In the genomic region with DNA sequence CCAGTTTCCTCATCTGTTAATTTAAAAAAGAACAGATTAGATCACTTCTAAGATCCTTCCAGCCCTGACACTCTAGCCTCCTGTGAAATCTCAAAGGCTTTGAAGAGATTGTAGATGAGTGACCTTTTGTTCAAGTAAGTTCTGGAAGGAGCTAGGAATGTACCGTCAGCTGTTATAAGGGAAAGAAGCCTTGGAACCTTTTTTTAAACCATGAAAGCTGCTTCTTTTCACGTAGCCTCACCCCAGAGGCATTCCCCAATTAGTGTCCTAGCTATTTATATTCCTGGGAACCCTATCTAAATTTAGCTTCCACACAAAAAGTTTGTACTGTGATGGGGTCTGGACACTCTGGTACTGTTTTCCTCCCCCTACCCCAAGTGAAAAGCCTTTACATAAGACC, we compare ENCODE assay signal across 24 cellular contexts. TPM values are rescaled to one million over a fixed set of nuclear protein-coding genes. Genes with fewer than 3 reads are reported as not detected.
DNase-seq lines count a peak whose midpoint lies in the region; ATAC-seq and TF ChIP-seq lines count a peak whose summit lies in the region.
"Had no signal": no experiment of that assay in that cellular context is flagged by ENCODE, and none has a peak within 500 bp of the region (broad histone marks: within the 10 kb centered on the region; RNA-seq: fewer than 3 reads in every experiment).

No MANE protein-coding gene starts in this region.

- no peak for DNase-seq in left ventricle myocardium inferior
- no peak for DNase-seq in right atrium auricular region (ENCODE audit: low spot score)
- DNase-seq in psoas muscle = no peak
- no peak for DNase-seq in tibial nerve (ENCODE audit: low spot score in 2 of 2)
- DNase-seq in cerebellar nuclear complex (lab: John Stamatoyannopoulos, UW) = no peak
- DNase-seq in NCI-H1436 treated with DMSO at 0.1 percent for 48 hours (lab: John Stamatoyannopoulos, UW) = no peak
- DNase-seq in stimulated activated CD4-positive, alpha-beta T cell treated with anti-CD3 and anti-CD28 coated beads, Interleukin-12 subunit alpha, Interleukin-12 subunit beta, amount 100 ng/mL, for 4 hours = no peak
- DNase-seq: AML-193; C1 segment of cervical spinal cord; CD8-positive, alpha-beta T cell; Karpas-422; NCI-H1694 treated with DMSO at 0.1 percent for 48 hours; NCI-H2081 treated with DMSO at 0.1 percent for 48 hours; NCI-H2171 treated with DMSO at 0.1 percent for 48 hours; NCI-H446; NCI-H526 treated with DMSO at 0.1 percent for 48 hours; OCI-M1 had no signal

- H3K27me3 ChIP-seq in left ventricle myocardium inferior (ENCODE audit: low read depth) = peaks cover 9% of the 10 kb centered on the region
- H3K27me3 ChIP-seq in right atrium auricular region = no peaks in the 10 kb centered on the region
- no peaks in the 10 kb centered on the region for H3K27me3 ChIP-seq in psoas muscle (ENCODE audit: insufficient read depth in 3 of 3, low read length in 2 of 3)
- H3K27me3 ChIP-seq in tibial nerve = no peaks in the 10 kb centered on the region

- TF ChIP-seq CTCF in left ventricle myocardium inferior (IDR thresholded peaks at IDR 0.05; ENCODE audit: borderline replicate concordance) (no peak), right atrium auricular region (IDR thresholded peaks at IDR 0.05) (no peak), psoas muscle (IDR thresholded peaks at IDR 0.05) (no peak), tibial nerve (IDR thresholded peaks at IDR 0.05) (no peak)

- TF ChIP-seq POLR2A in tibial nerve (IDR thresholded peaks at IDR 0.05) = no peak

- H3K4me3 ChIP-seq in left ventricle myocardium inferior (no peak overlapping the region), right atrium auricular region (no peak overlapping the region), mesodermal cell (ENCODE audit: extremely low read depth, insufficient read depth, low read length, poor library complexity, severe bottlenecking) (no peak overlapping the region), psoas muscle (no peak overlapping the region), tibial nerve (no peak overlapping the region)

- H3K36me3 ChIP-seq in left ventricle myocardium inferior (no peaks in the 10 kb centered on the region), right atrium auricular region (no peaks in the 10 kb centered on the region), mesodermal cell (ENCODE audit: control insufficient read depth, insufficient read depth, low read length) (no peaks in the 10 kb centered on the region), psoas muscle (ENCODE audit: insufficient read depth in 1 of 2, low read depth in 1 of 2) (no peaks in the 10 kb centered on the region), tibial nerve (no peaks in the 10 kb centered on the region)

- peak; percentile 28 to 48 for TF ChIP-seq EP300 in tibial nerve (IDR thresholded peaks at IDR 0.05)

- H3K4me1 ChIP-seq in left ventricle myocardium inferior (peaks cover 5% of the 10 kb centered on the region), right atrium auricular region (peaks cover 0 to 8% of the 10 kb centered on the region in 2 donors), mesodermal cell (ENCODE audit: control insufficient read depth, insufficient read depth, low read length, poor library complexity, severe bottlenecking) (no peaks in the 10 kb centered on the region), psoas muscle (peaks cover 35% of the 10 kb centered on the region), tibial nerve (peaks cover 0 to 9% (median 0%) of the 10 kb centered on the region in 4 donors)

- 69% methylated on average over 2 of the region's 2 CpGs; no CpG with 5 or more reads in 1 of the 2 experiments for WGBS in mesodermal cell (ENCODE audit: insufficient coverage in 2 of 2), 2 experiments
- 0 to 8% (median 3%) methylated on average over 2 of the region's 2 CpGs for WGBS in psoas muscle, 3 donors
- WGBS in tibial nerve, 2 donors = 11 to 26% methylated on average over 2 of the region's 2 CpGs

- H3K9me3 ChIP-seq in left ventricle myocardium inferior (replicated peaks) (no peaks in the 10 kb centered on the region), right atrium auricular region (no peaks in the 10 kb centered on the region), mesodermal cell (ENCODE audit: control insufficient read depth, low read length) (no peaks in the 10 kb centered on the region), psoas muscle (no peaks in the 10 kb centered on the region), tibial nerve (no peaks in the 10 kb centered on the region)

- H3K27ac ChIP-seq in left ventricle myocardium inferior (replicated peaks) (peak overlapping the region; percentile 1), right atrium auricular region (peak overlapping the region in 1 of 2 donors; percentile 7), mesodermal cell (ENCODE audit: low read depth, low read length, severe bottlenecking) (peak overlapping the region; percentile 60), psoas muscle (peak overlapping the region; percentile 90), tibial nerve (peak overlapping the region in 2 of 4 donors; percentile 44 to 64)

- intact Hi-C loops in left ventricle myocardium inferior (cut with micrococcal nuclease) (no loop called here), psoas muscle (cut with DNase I) (no loop called here)

- ATAC-seq in psoas muscle = peak; percentile 74 to 87 (median 82)
- ATAC-seq: CD8-positive, alpha-beta T cell; HCT116 had no signal

RNA-seq across cellular contexts. Expression of a gene that starts 35.8 kb away (rescaled TPM):
- total RNA-seq in left ventricle myocardium inferior (64.0 TPM), right atrium auricular region (1,000 to 10,000 TPM in 1 of 2 donors, 100 to 1,000 TPM in 1; 767 to 1,160 TPM), psoas muscle (1,000 to 10,000 TPM; 1,477 to 8,637 (median 4,141) TPM), tibial nerve (1 to 10 TPM in 2 of 4 donors, not detected in 2; 1.5 to 7.5 TPM)
- polyA plus RNA-seq in mesodermal cell (2013, experiment 1 of 2) = 14.2 TPM
- polyA plus RNA-seq in mesodermal cell (2013, experiment 2 of 2) = 13.3 TPM
- 1,000 to 10,000 TPM in 2 of 3 donors, 100 to 1,000 TPM in 1; 475 to 3,094 (median 2,485) TPM for polyA plus RNA-seq in psoas muscle
- total RNA-seq: A172; CD8-positive, alpha-beta T cell; G401; H1; MCF 10A had no signal
- polyA plus RNA-seq: AG04450, H1 had no signal

Comparison
In these comparisons a context has a peak if more than half of its experiments do, and no peak if none do; other contexts are left out.
1. RNA of a gene that starts 35.8 kb away (total RNA-seq): 1,477 to 8,637 TPM in psoas muscle and 767 to 1,160 TPM in right atrium auricular region; 64.0 TPM in left ventricle myocardium inferior (single experiment) and 1.5 to 7.5 TPM in tibial nerve; every median in the first group is over 10 times any median in the second.